ENCODE assay signal across 16 cellular contexts in the genomic region with DNA sequence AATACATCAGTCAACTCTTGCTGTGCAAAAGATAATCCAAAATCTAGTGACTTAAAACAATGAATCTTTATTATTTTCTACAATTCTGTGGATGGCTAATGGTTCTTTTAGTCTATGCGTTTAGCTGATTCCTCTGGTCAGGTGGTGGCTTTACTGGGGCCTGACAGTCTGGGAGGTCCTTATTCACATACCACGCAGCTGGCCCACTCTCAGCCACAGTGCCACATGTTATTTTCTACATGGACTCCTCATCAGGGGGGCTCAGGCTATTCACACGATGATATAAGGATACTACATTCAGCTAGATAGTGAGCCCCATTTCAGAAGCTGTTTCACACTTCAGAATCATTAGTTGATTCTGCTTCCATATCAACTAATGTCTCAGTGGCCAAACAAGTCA.
A peak's percentile ranks its signal among the peaks of the same experiment; 100 is the strongest.
DNase-seq lines count a peak whose midpoint lies in the region; TF ChIP-seq lines count a peak whose summit lies in the region.
"Had no signal": no experiment of that assay in that cellular context is flagged by ENCODE, and none has a peak within 500 bp of the region (broad histone marks: within the 10 kb centered on the region; RNA-seq: fewer than 3 reads in every experiment).

No MANE protein-coding gene starts in this region.

- H3K4me2 ChIP-seq in neural progenitor cell (no peak overlapping the region), Karpas-422 (ENCODE audit: low read depth, low read length, poor library complexity, severe bottlenecking) (no peak overlapping the region)
- H3K4me2 ChIP-seq: A549 had no signal

- no peaks in the 10 kb centered on the region for H3K36me3 ChIP-seq in neural progenitor cell
- H3K36me3 ChIP-seq in MG63, result no peaks in the 10 kb centered on the region
- H3K36me3 ChIP-seq in Karpas-422 (ENCODE audit: insufficient read depth, low read length), result no peaks in the 10 kb centered on the region

- DNase-seq in NCI-H524 (lab: John Stamatoyannopoulos, UW) (peak; percentile 6 to 38), NCI-H524 treated with DMSO at 0.1 percent for 48 hours (lab: John Stamatoyannopoulos, UW) (no peak), iPS-NIHi11 (ENCODE audit: low spot score) (peak; percentile 8), neural progenitor cell (ENCODE audit: low spot score) (peak; percentile 7), MG63 (no peak), Karpas-422 (no peak), CD14-positive monocyte (ENCODE audit: low spot score) (no peak)
- DNase-seq: AML-193; CD4-positive, alpha-beta memory T cell; DMS79 treated with DMSO at 0.1 percent for 48 hours; GF-D8; GOT3; H9 had no signal

- no peak overlapping the region for H3K4me3 ChIP-seq in neural progenitor cell
- H3K4me3 ChIP-seq in MG63, result no peak overlapping the region
- H3K4me3 ChIP-seq in Karpas-422 (ENCODE audit: low read length), result no peak overlapping the region
- H3K4me3 ChIP-seq: A549 had no signal

- no peaks in the 10 kb centered on the region for H3K27me3 Mint-ChIP-seq in neural progenitor cell (ENCODE audit: insufficient read depth, low read depth)
- no peaks in the 10 kb centered on the region for H3K27me3 Mint-ChIP-seq in CD14-positive monocyte (ENCODE audit: low read depth in 3 of 3)
- H3K27me3 Mint-ChIP-seq: CD4-positive, alpha-beta memory T cell had no signal

- H3K4me3 Mint-ChIP-seq in neural progenitor cell (no peak overlapping the region), CD14-positive monocyte (no peak overlapping the region)
- H3K4me3 Mint-ChIP-seq: CD4-positive, alpha-beta memory T cell; H9 had no signal

- H2AFZ ChIP-seq in neural progenitor cell (replicated peaks), result no peak overlapping the region
- no peak overlapping the region for H2AFZ ChIP-seq in Karpas-422 (ENCODE audit: low read length)

- intact Hi-C loops in CD14-positive monocyte (cut with micrococcal nuclease), result no loop called here

- H3K27ac ChIP-seq in neural progenitor cell (no peak overlapping the region), Karpas-422 (ENCODE audit: low read length) (no peak overlapping the region)
- H3K27ac ChIP-seq: 22Rv1, A549, C4-2B had no signal

- H4K20me1 ChIP-seq in neural progenitor cell (ENCODE audit: low read depth), result no peaks in the 10 kb centered on the region
- no peaks in the 10 kb centered on the region for H4K20me1 ChIP-seq in Karpas-422 (ENCODE audit: insufficient read depth, low read depth, low read length)

- H3K4me1 ChIP-seq in neural progenitor cell (no peaks in the 10 kb centered on the region), Karpas-422 (ENCODE audit: low read length) (no peaks in the 10 kb centered on the region)
- H3K4me1 ChIP-seq: A549 had no signal

- H3F3A ChIP-seq in neural progenitor cell (ENCODE audit: low read depth), result no peaks in the 10 kb centered on the region

- no peaks in the 10 kb centered on the region for H3K9me2 ChIP-seq in Karpas-422 (replicated peaks; ENCODE audit: insufficient read depth, low read length)

- H3K27me3 ChIP-seq in neural progenitor cell, result no peaks in the 10 kb centered on the region
- no peaks in the 10 kb centered on the region for H3K27me3 ChIP-seq in MG63
- no peaks in the 10 kb centered on the region for H3K27me3 ChIP-seq in Karpas-422 (ENCODE audit: low read length)

- no peaks in the 10 kb centered on the region for H3K36me3 Mint-ChIP-seq in neural progenitor cell
- no peaks in the 10 kb centered on the region for H3K36me3 Mint-ChIP-seq in CD14-positive monocyte
- H3K36me3 Mint-ChIP-seq: CD4-positive, alpha-beta memory T cell had no signal

- no peak overlapping the region for H3K27ac Mint-ChIP-seq in neural progenitor cell
- no peak overlapping the region for H3K27ac Mint-ChIP-seq in CD14-positive monocyte
- H3K27ac Mint-ChIP-seq: CD4-positive, alpha-beta memory T cell; H9 had no signal

- TF ChIP-seq CTCF in neural progenitor cell (IDR thresholded peaks at IDR 0.05) (no peak), CD14-positive monocyte (IDR thresholded peaks at IDR 0.05) (no peak)

- H3K9me3 ChIP-seq in neural progenitor cell (ENCODE audit: low read depth) (no peaks in the 10 kb centered on the region), MG63 (no peaks in the 10 kb centered on the region; the same call in 1 of the 2 replicates), Karpas-422 (ENCODE audit: low read length) (peaks cover 6% of the 10 kb centered on the region)
- H3K9me3 ChIP-seq: A549 had no signal

- no peaks in the 10 kb centered on the region for H3K4me1 Mint-ChIP-seq in neural progenitor cell
- no peaks in the 10 kb centered on the region for H3K4me1 Mint-ChIP-seq in CD14-positive monocyte
- H3K4me1 Mint-ChIP-seq: CD4-positive, alpha-beta memory T cell; H9 had no signal

- H3K9me3 Mint-ChIP-seq in neural progenitor cell (no peaks in the 10 kb centered on the region), CD14-positive monocyte (peaks cover 0 to 4% (median 0%) of the 10 kb centered on the region in 7 donors)
- H3K9me3 Mint-ChIP-seq: H9 had no signal

- no peaks in the 10 kb centered on the region for H3K79me2 ChIP-seq in neural progenitor cell (ENCODE audit: low read depth)
- no peaks in the 10 kb centered on the region for H3K79me2 ChIP-seq in Karpas-422 (ENCODE audit: low read length)

- H3K9ac ChIP-seq in neural progenitor cell (no peak overlapping the region), Karpas-422 (ENCODE audit: low read length) (no peak overlapping the region)

Comparison
In these comparisons a context has a peak if more than half of its experiments do, and no peak if none do; other contexts are left out.
1. DNase-seq: peak in NCI-H524 (2 of 2), iPS-NIHi11 (single experiment) and neural progenitor cell (single experiment); none in NCI-H524 treated with DMSO at 0.1 percent for 48 hours (single experiment), MG63 (single experiment), Karpas-422 (single experiment) and CD14-positive monocyte (single experiment).